In the genomic region with DNA sequence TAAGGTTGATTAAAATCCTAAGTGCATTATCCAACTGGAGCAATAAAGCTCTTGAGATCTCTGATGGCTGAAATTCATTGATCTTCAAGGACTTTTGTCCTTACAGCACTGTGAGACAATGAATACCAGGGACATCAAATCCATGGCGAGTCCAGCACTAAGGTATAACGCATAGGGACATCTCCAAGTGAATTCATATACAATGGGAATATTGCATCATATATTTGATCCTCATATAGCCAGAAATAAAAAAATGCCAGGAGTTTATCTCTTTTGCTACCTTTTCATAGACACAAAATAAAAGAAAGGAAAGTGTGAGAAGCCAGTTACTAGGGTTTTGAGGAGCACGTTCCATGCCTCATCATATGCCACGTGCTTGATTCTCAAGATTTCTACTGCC, we compare ENCODE assay signal across 11 cellular contexts.
"Had no signal": no experiment of that assay in that cellular context is flagged by ENCODE, and none has a peak within 500 bp of the region (broad histone marks: within the 10 kb centered on the region; RNA-seq: fewer than 3 reads in every experiment).

No MANE protein-coding gene starts in this region.

- H3K9ac ChIP-seq: GM23248 had no signal

- H3K36me3 ChIP-seq: HAP-1 had no signal

- H3K4me1 ChIP-seq: HAP-1 had no signal

- H2AFZ ChIP-seq: GM23248, GM23338 had no signal

- FAIRE-seq: H1, H54 had no signal

- DNase-seq: GM23248, GOT3, H7, H9, HCEC 1CT, HFFc6 had no signal

- H3K4me3 ChIP-seq: GM23248, GM23338, HAP-1 had no signal

- H3K4me2 ChIP-seq: GM23338 had no signal

- ATAC-seq: GM23338, HCT116 had no signal

- H3K27ac ChIP-seq: GM23248 had no signal

- H3K9me3 ChIP-seq: HAP-1 had no signal
